Comparison of ENCODE assay signal across 8 cellular contexts in genomic region chr11:94128171-94128745, GRCh38. TPM values are rescaled to one million over a fixed set of nuclear protein-coding genes. Genes with fewer than 3 reads are reported as not detected.
A peak's percentile ranks its signal among the peaks of the same experiment; 100 is the strongest.
DNase-seq lines count a peak whose midpoint lies in the region; ATAC-seq and TF ChIP-seq lines count a peak whose summit lies in the region.

No MANE protein-coding gene starts in this region.

- 0 to 2% methylated on average over 11 to 12 of the region's 24 CpGs for WGBS in mesodermal cell (ENCODE audit: insufficient coverage in 2 of 2), 2 experiments
- 0 to 1% methylated on average over 11 to 24 of the region's 24 CpGs for WGBS in upper lobe of left lung, 2 donors

- H3K4me3 ChIP-seq in coronary artery (peak overlapping the region; percentile 89), mesodermal cell (ENCODE audit: extremely low read depth, insufficient read depth, low read length, poor library complexity, severe bottlenecking) (peak overlapping the region; percentile 77), upper lobe of left lung (peak overlapping the region; percentile 21 to 83 (median 70))

- TF ChIP-seq CTCF in coronary artery (IDR thresholded peaks at IDR 0.05) (no peak), upper lobe of left lung (IDR thresholded peaks at IDR 0.05) (no peak)

- no peaks in the 10 kb centered on the region for H3K9me3 ChIP-seq in mesodermal cell (ENCODE audit: control insufficient read depth, low read length)
- H3K9me3 ChIP-seq in upper lobe of left lung: no peaks in the 10 kb centered on the region

- H3K27me3 ChIP-seq in upper lobe of left lung: no peaks in the 10 kb centered on the region

- H3K4me1 ChIP-seq in mesodermal cell (ENCODE audit: control insufficient read depth, insufficient read depth, low read length, poor library complexity, severe bottlenecking): peaks cover 29% of the 10 kb centered on the region
- H3K4me1 ChIP-seq in upper lobe of left lung: peaks cover 30 to 48% (median 34%) of the 10 kb centered on the region in 4 donors

- no peaks in the 10 kb centered on the region for H3K36me3 ChIP-seq in mesodermal cell (ENCODE audit: control insufficient read depth, insufficient read depth, low read length)
- no peaks in the 10 kb centered on the region for H3K36me3 ChIP-seq in upper lobe of left lung

- no peak for TF ChIP-seq POLR2A in upper lobe of left lung (IDR thresholded peaks at IDR 0.05)

- TF ChIP-seq EP300 in upper lobe of left lung (IDR thresholded peaks at IDR 0.05): no peak

- DNase-seq in AG20443 (ENCODE audit: low spot score) (peak; percentile 47), NOMO-1 treated with dmso at 0.1 percent for 144 hours (lab: John Stamatoyannopoulos, UW; ENCODE audit: unreplicated experiment) (peak; percentile 44), coronary artery (ENCODE audit: low spot score) (no peak), upper lobe of left lung (no peak), GM19240 (ENCODE audit: insufficient read length, low spot score) (no peak)

- peak; percentile 22 for ATAC-seq in GM18511 (IDR thresholded peaks at IDR 0.05; ENCODE audit: unreplicated experiment)
- ATAC-seq in HG03045 (IDR thresholded peaks at IDR 0.05; ENCODE audit: unreplicated experiment): peak; percentile 26
- peak; percentile 22 to 42 for ATAC-seq in upper lobe of left lung (ENCODE audit: low FRiP score in 2 of 2)

- H3K27ac ChIP-seq in coronary artery (peak overlapping the region; percentile 83 to 98), mesodermal cell (ENCODE audit: low read depth, low read length, severe bottlenecking) (peak overlapping the region; percentile 96), upper lobe of left lung (peak overlapping the region; percentile 92 to 97 (median 96))

RNA-seq across cellular contexts. Expression of gene PANX1, which starts 0.4 kb away (rescaled TPM):
- polyA plus RNA-seq in mesodermal cell (2013, experiment 1 of 2): 15.6 TPM
- polyA plus RNA-seq in mesodermal cell (2013, experiment 2 of 2): 15.9 TPM
- 10 to 100 TPM in 5 of 6 donors, 1 to 10 TPM in 1; 7.3 to 32.2 (median 17.8) TPM for total RNA-seq in upper lobe of left lung

Comparison
In these comparisons a context has a peak if more than half of its experiments do, and no peak if none do; other contexts are left out.
1. DNase-seq: peak in AG20443 (single experiment) and NOMO-1 treated with dmso at 0.1 percent for 144 hours (single experiment); none in coronary artery (single experiment), upper lobe of left lung (0 of 2) and GM19240 (single experiment).
2. Peak in every context shown above with its lines, with median percentiles within 50 percentile points of each other: ATAC-seq, H3K27ac ChIP-seq and H3K4me3 ChIP-seq.